13 cellular contexts compared by ENCODE assay signal in genomic region chr22:11627436-11627797, GRCh38.
"Had no signal": no experiment of that assay in that cellular context is flagged by ENCODE, and none has a peak within 500 bp of the region (broad histone marks: within the 10 kb centered on the region; RNA-seq: fewer than 3 reads in every experiment).

No MANE protein-coding gene starts in this region.

- H3K4me1 ChIP-seq: breast epithelium, tibial artery had no signal

- H3K4me3 ChIP-seq: breast epithelium, dorsolateral prefrontal cortex, tibial artery had no signal

- H3K27me3 ChIP-seq: breast epithelium, tibial artery had no signal

- DNase-seq: activated CD4-positive, alpha-beta memory T cell treated with anti-CD3 and anti-CD28 coated beads for 36 hours; activated effector memory CD4-positive, alpha-beta T cell treated with anti-CD3 and anti-CD28 coated beads, Interleukin-2, amount 50 U/mL, for 16 hours; activated T-cell treated with anti-CD3 and anti-CD28 coated beads, Interleukin-2, amount 50 U/mL, for 4 hours; amygdala; mammary epithelial cell; occipital lobe; stimulated activated CD4-positive, alpha-beta T cell treated with anti-CD3 and anti-CD28 coated beads, Interleukin-15, amount 100 ng/mL, for 24 hours; stimulated activated CD4-positive, alpha-beta T cell treated with anti-CD3 and anti-CD28 coated beads, Interleukin-4, amount 100 ng/mL, for 24 hours; T1000; tibial artery had no signal

- ATAC-seq: activated T-cell treated with anti-CD3 and anti-CD28 coated beads, Interleukin-2, amount 50 U/mL, for 4 hours had no signal

- H3K36me3 ChIP-seq: breast epithelium, tibial artery had no signal

- H3K27ac ChIP-seq: breast epithelium, dorsolateral prefrontal cortex, tibial artery, VCaP had no signal
